In the genomic region with DNA sequence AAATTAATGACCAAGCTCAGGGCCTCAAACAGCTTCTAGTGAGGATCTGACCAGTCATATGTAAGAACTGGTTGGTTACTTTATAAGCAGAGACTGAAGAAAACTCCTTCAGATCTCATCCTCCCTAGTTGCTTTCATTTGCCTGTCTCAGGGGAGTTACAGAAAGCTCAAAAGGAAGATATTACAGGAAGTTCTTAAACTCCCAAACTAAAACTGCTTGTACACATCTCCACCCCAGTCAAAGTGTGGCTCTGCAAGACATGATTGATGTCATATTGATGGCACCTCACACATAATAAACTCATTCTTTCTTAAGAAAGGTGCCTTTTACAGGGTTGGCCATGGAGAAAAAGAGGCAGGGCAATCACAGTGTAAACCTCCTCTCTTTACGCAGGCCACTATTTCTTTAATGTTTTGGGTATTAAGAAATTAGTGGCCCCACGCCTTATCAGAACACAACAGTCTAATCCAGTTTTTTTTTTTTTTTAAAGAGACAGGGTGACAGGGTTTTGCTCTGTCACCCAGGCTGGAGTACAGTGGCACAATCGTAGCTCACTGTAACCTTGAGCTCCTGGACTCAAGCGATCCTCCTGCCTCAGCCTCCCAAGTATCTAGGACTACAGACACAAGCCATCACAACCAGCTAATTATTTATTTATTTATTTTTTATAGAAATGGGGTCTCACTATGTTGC, we compare ENCODE assay signal across 7 cellular contexts.
DNase-seq lines count a peak whose midpoint lies in the region; ATAC-seq and TF ChIP-seq lines count a peak whose summit lies in the region.

No MANE protein-coding gene starts in this region.

- no peaks in the 10 kb centered on the region for H3K9me3 Mint-ChIP-seq in T-cell

- peak overlapping the region; percentile 91 to 97 for H3K27ac Mint-ChIP-seq in T-cell

- H3K4me1 ChIP-seq in hepatocyte (ENCODE audit: insufficient read depth) (peaks cover 5% of the 10 kb centered on the region), uterus (no peaks in the 10 kb centered on the region)

- H3K27me3 ChIP-seq in hepatocyte (no peaks in the 10 kb centered on the region), uterus (no peaks in the 10 kb centered on the region)

- no peaks in the 10 kb centered on the region for H3K9me3 ChIP-seq in hepatocyte (ENCODE audit: low read depth)
- no peaks in the 10 kb centered on the region for H3K9me3 ChIP-seq in uterus

- H4K20me1 ChIP-seq in hepatocyte (ENCODE audit: insufficient read depth, poor library complexity, severe bottlenecking): no peaks in the 10 kb centered on the region

- H3K27ac ChIP-seq in hepatocyte (peak overlapping the region; percentile 54), uterus (no peak overlapping the region)

- H3K4me1 Mint-ChIP-seq in T-cell: peaks cover 92 to 93% (median 92%) of the 10 kb centered on the region in 3 donors

- H3K4me3 Mint-ChIP-seq in T-cell: peak overlapping the region in 2 of 3 donors; percentile 1 to 49

- H3K36me3 Mint-ChIP-seq in T-cell: no peaks in the 10 kb centered on the region

- peak; percentile 70 for ATAC-seq in GM19324 (IDR thresholded peaks at IDR 0.05; ENCODE audit: low FRiP score, unreplicated experiment)
- peak; percentile 67 for ATAC-seq in HG03039 (IDR thresholded peaks at IDR 0.05; ENCODE audit: unreplicated experiment)
- ATAC-seq in T-cell (replicated peaks in 1 of 4): peak; percentile 43 to 62 (median 54)

- 90% methylated on average over 4 of the region's 4 CpGs for WGBS in hepatocyte (ENCODE audit: low lambda C conversion rate, missing lambda C conversion rate)

- no peaks in the 10 kb centered on the region for H3K79me2 ChIP-seq in hepatocyte

- peak overlapping the region; percentile 39 for H2AFZ ChIP-seq in hepatocyte

- H3K9me2 ChIP-seq in hepatocyte (replicated peaks; ENCODE audit: insufficient read depth): no peaks in the 10 kb centered on the region

- no peak overlapping the region for H3K4me3 ChIP-seq in hepatocyte
- H3K4me3 ChIP-seq in uterus: no peak overlapping the region

- DNase-seq in T-cell (peak in 12 of 34 experiments; percentile 5 to 39 (median 20)), hepatocyte (ENCODE audit: low spot score) (no peak), superior temporal gyrus (ENCODE audit: extremely low spot score) (no peak), uterus (no peak), NCI-H1105 treated with DMSO at 0.1 percent for 48 hours (lab: John Stamatoyannopoulos, UW) (no peak)

- intact Hi-C loops in uterus (cut with DNase I; ENCODE audit: low total_unique reads): no loop called here

- no peak overlapping the region for H3K4me2 ChIP-seq in hepatocyte

- POLR2A ChIA-PET in T-cell (lab: Charles Lee): interaction anchor here (0.6 to 1.6 kb wide), 10 partner anchors 15 to 82 kb away, joined by 3 to 8 read pairs (median 4); no protein-coding TSS in a partner anchor

- TF ChIP-seq CTCF in hepatocyte (IDR thresholded peaks at IDR 0.05; ENCODE audit: poor library complexity): no peak
- TF ChIP-seq CTCF in uterus (IDR thresholded peaks at IDR 0.05): no peak

- H3K27me3 Mint-ChIP-seq in T-cell: no peaks in the 10 kb centered on the region

- no peak for TF ChIP-seq POLR2A in uterus (IDR thresholded peaks at IDR 0.05)

- CTCF ChIA-PET in T-cell (lab: Charles Lee): interaction anchor here (0.9 to 3.5 kb wide), 10 partner anchors 13 to 155 kb away, joined by 3 to 24 read pairs (median 4); no protein-coding TSS in a partner anchor

- no peaks in the 10 kb centered on the region for H3K36me3 ChIP-seq in hepatocyte (replicated peaks; ENCODE audit: insufficient read depth, low read depth)
- H3K36me3 ChIP-seq in uterus: no peaks in the 10 kb centered on the region
